ENCODE assay signal across 13 cellular contexts in the genomic region with DNA sequence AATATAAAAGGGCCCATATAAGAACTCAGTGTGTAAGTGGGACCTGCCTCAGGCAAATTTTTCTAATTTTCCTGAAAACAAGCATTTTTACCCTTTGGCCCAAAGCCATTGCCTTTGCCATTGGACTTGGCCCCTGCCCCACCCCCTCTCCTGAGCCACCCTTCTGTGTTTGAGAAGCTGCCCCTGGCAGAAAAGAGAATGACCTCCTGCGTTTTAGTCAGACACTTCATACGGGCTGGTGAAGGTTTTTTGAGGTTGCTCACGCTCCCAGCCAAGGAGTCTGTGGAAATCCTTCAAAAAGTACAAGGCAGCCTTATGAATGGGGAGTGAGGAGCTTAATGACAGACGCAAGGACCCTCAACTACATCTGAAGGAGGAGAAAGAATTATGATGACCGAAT.
DNase-seq lines count a peak whose midpoint lies in the region; ATAC-seq, FAIRE-seq and TF ChIP-seq lines count a peak whose summit lies in the region.
"Had no signal": no experiment of that assay in that cellular context is flagged by ENCODE, and none has a peak within 500 bp of the region (broad histone marks: within the 10 kb centered on the region; RNA-seq: fewer than 3 reads in every experiment).

No MANE protein-coding gene starts in this region.

- peak overlapping the region; percentile 35 for H3K4me2 ChIP-seq in A549
- peak overlapping the region; percentile 32; the same call in 1 of the 2 replicates for H3K4me2 ChIP-seq in GM23338
- no peak overlapping the region for H3K4me2 ChIP-seq in trophoblast cell (ENCODE audit: low read length)

- 0 out of 2 replicates have a peak, but pooled peaks cover 2% of the 10 kb centered on the region for H3K9me2 ChIP-seq in GM23338 (ENCODE audit: insufficient read depth)

- H3K27me3 ChIP-seq in GM23338 (ENCODE audit: insufficient read depth) (no peaks in the 10 kb centered on the region), trophoblast cell (ENCODE audit: insufficient read depth, low read length) (no peaks in the 10 kb centered on the region)

- H2BK12ac ChIP-seq in trophoblast cell (ENCODE audit: low read length) = no peak overlapping the region

- 49% methylated on average over 5 of the region's 5 CpGs for WGBS in A549 (ENCODE audit: missing lambda C conversion rate)
- WGBS in trophoblast cell (ENCODE audit: extremely low coverage, insufficient coverage, insufficient read length) = no CpG with 5 or more reads among the region's 5 CpGs

- H3K79me1 ChIP-seq in trophoblast cell (ENCODE audit: low read length) = peaks cover 3% of the 10 kb centered on the region

- no peaks in the 10 kb centered on the region for H3K9me3 Mint-ChIP-seq in GM23338

- H3K4ac ChIP-seq in trophoblast cell (ENCODE audit: low read depth, low read length) = no peak overlapping the region

- no peak for TF ChIP-seq CTCF in A549 (IDR thresholded peaks at IDR 0.05)
- TF ChIP-seq CTCF in GM23338 (conservative IDR thresholded peaks at IDR 0.05; ENCODE audit: low read depth in 2 of 2) = no peak
- no peak for TF ChIP-seq CTCF in fibroblast of mammary gland (conservative IDR thresholded peaks at IDR 0.05; ENCODE audit: control insufficient read depth, insufficient read depth, low read depth, low read length)

- no peaks in the 10 kb centered on the region for H4K20me1 ChIP-seq in GM23338 (replicated peaks; ENCODE audit: insufficient read depth)

- peaks cover 86% of the 10 kb centered on the region for H3K4me1 ChIP-seq in A549
- H3K4me1 ChIP-seq in GM23338 (ENCODE audit: insufficient read depth) = peaks cover 14% of the 10 kb centered on the region
- H3K4me1 ChIP-seq in trophoblast cell (ENCODE audit: control insufficient read depth in 1 of 2, insufficient read depth in 2 of 2, low read length in 2 of 2) = peaks cover 7 to 14% of the 10 kb centered on the region in 2 experiments

- POLR2A ChIA-PET in A549 (lab: Yijun Ruan, JAX) = no interaction called here

- H3K4me3 ChIP-seq in A549 (no peak overlapping the region), GM23338 (no peak overlapping the region), fibroblast of mammary gland (ENCODE audit: control insufficient read depth, low read depth, low read length) (no peak overlapping the region), trophoblast cell (ENCODE audit: low read depth, low read length) (no peak overlapping the region)

- H3K27ac Mint-ChIP-seq in GM23338 = no peak overlapping the region
- no peak overlapping the region for H3K27ac Mint-ChIP-seq in T-helper 17 cell

- CTCF ChIA-PET in A549 (lab: Yijun Ruan, JAX) = interaction anchor here (0.6 to 8.1 kb wide), 11 partner anchors 11 to 607 kb away, joined by 3 to 96 read pairs (median 4); a partner anchor contains a TSS

- no peak for TF ChIP-seq POLR2A in A549 (IDR thresholded peaks at IDR 0.05; ENCODE audit: low read length)

- H2AK5ac ChIP-seq in trophoblast cell (ENCODE audit: low read length) = no peak overlapping the region

- H4K91ac ChIP-seq in trophoblast cell (ENCODE audit: low read depth, low read length) = no peak overlapping the region

- no peak overlapping the region for H3K9ac ChIP-seq in trophoblast cell (ENCODE audit: low read length)

- H3K14ac ChIP-seq in trophoblast cell (ENCODE audit: low read length) = no peak overlapping the region

- no peaks in the 10 kb centered on the region for H3F3A ChIP-seq in GM23338 (replicated peaks; ENCODE audit: low read depth)

- H3K27me3 Mint-ChIP-seq in GM23338 (ENCODE audit: insufficient read depth, low read depth, poor library complexity) (peaks cover 10% of the 10 kb centered on the region), T-helper 17 cell (peaks cover 44% of the 10 kb centered on the region)

- peak overlapping the region; percentile 46 to 84; a peak in 4 of 6 replicates for H3K27ac ChIP-seq in A549
- H3K27ac ChIP-seq in GM23338 (ENCODE audit: low read depth) = no peak overlapping the region
- H3K27ac ChIP-seq in trophoblast cell (ENCODE audit: low read depth, low read length) = no peak overlapping the region

- H2AFZ ChIP-seq in GM23338 (no peak overlapping the region), trophoblast cell (ENCODE audit: insufficient read depth, low read length, poor library complexity) (no peak overlapping the region)

- ATAC-seq in A549 (0 out of 6 replicates have a peak, but pooled peaks of 1 of the 2 experiments have one; percentile 9), GM23338 (no peak), GM19397 (IDR thresholded peaks at IDR 0.05; ENCODE audit: unreplicated experiment) (no peak), HG03432 (IDR thresholded peaks at IDR 0.05; ENCODE audit: unreplicated experiment) (no peak), T-helper 17 cell (no peak)

- H3K4me1 Mint-ChIP-seq in GM23338 (peaks cover 47% of the 10 kb centered on the region), T-helper 17 cell (no peaks in the 10 kb centered on the region)

- no peak overlapping the region for H2BK120ac ChIP-seq in trophoblast cell (ENCODE audit: insufficient read depth, low read length, poor library complexity)

- H2BK5ac ChIP-seq in trophoblast cell (ENCODE audit: low read depth, low read length, poor library complexity) = no peak overlapping the region

- no peak overlapping the region for H4K12ac ChIP-seq in trophoblast cell (ENCODE audit: low read depth, low read length)

- DNase-seq in A549 (ENCODE audit: low read depth in 1 of 2, low spot score in 1 of 2) = peak in 1 of 2 experiments; percentile 24
- no peak for DNase-seq in GM23338 (ENCODE audit: low spot score)
- peak; percentile 16 for DNase-seq in fibroblast of mammary gland (ENCODE audit: low read depth)
- DNase-seq in trophoblast cell = peak; percentile 95 to 99
- DNase-seq in effector CD8-positive, alpha-beta T cell (lab: John Stamatoyannopoulos, UW) = no peak
- DNase-seq in T-helper 17 cell = no peak
- DNase-seq: 8988T, Calu3, GDM1, KG1, NCI-H1048 had no signal

- H3K36me3 Mint-ChIP-seq in GM23338 (ENCODE audit: low read depth) (no peaks in the 10 kb centered on the region), T-helper 17 cell (ENCODE audit: low read depth) (peaks cover 2% of the 10 kb centered on the region)

- no peak for TF ChIP-seq EP300 in A549 (IDR thresholded peaks at IDR 0.05)

- H3K4me3 Mint-ChIP-seq in GM23338 = no peak overlapping the region
- no peak overlapping the region for H3K4me3 Mint-ChIP-seq in T-helper 17 cell

- H3K23ac ChIP-seq in trophoblast cell (ENCODE audit: low read length) = no peak overlapping the region

- no peak overlapping the region for H4K8ac ChIP-seq in trophoblast cell (ENCODE audit: low read depth, low read length)

- FAIRE-seq in A549 (lab: Jason Lieb, UNC) = no peak

- H3K36me3 ChIP-seq in GM23338 (ENCODE audit: insufficient read depth) (no peaks in the 10 kb centered on the region), trophoblast cell (ENCODE audit: control insufficient read depth in 1 of 2, insufficient read depth in 2 of 2, low read length in 2 of 2) (peaks cover 2 to 3% of the 10 kb centered on the region in 2 experiments)

- H3K9me3 ChIP-seq in A549 (no peaks in the 10 kb centered on the region), trophoblast cell (ENCODE audit: insufficient read depth, low read depth, low read length) (no peaks in the 10 kb centered on the region), T-helper 17 cell (ENCODE audit: control insufficient read depth, low read length, poor library complexity, severe bottlenecking) (no peaks in the 10 kb centered on the region)

- no peak overlapping the region for H3K18ac ChIP-seq in trophoblast cell (ENCODE audit: low read length)

- no peak for TF ChIP-seq RAD21 in A549 (conservative IDR thresholded peaks at IDR 0.05 in 1 of 2, IDR thresholded peaks at IDR 0.05 in 1 of 2)

- H3K79me2 ChIP-seq in GM23338 (replicated peaks; ENCODE audit: insufficient read depth) (no peaks in the 10 kb centered on the region), trophoblast cell (ENCODE audit: control insufficient read depth, insufficient read depth, low read length, poor library complexity) (no peaks in the 10 kb centered on the region)

TF ChIP-seq in A549, 52 proteins besides CTCF, POLR2A, EP300 and RAD21 (continues in another document):
- TF ChIP-seq CHD2 (IDR thresholded peaks at IDR 0.05; ENCODE audit: low read length, partially characterized antibody) = no peak
- TF ChIP-seq FOSL2 (IDR thresholded peaks at IDR 0.05) = no peak
- TF ChIP-seq FOSL2 (CRISPR knock-in tag; IDR thresholded peaks at IDR 0.05) = no peak
- TF ChIP-seq, protein P1, sequence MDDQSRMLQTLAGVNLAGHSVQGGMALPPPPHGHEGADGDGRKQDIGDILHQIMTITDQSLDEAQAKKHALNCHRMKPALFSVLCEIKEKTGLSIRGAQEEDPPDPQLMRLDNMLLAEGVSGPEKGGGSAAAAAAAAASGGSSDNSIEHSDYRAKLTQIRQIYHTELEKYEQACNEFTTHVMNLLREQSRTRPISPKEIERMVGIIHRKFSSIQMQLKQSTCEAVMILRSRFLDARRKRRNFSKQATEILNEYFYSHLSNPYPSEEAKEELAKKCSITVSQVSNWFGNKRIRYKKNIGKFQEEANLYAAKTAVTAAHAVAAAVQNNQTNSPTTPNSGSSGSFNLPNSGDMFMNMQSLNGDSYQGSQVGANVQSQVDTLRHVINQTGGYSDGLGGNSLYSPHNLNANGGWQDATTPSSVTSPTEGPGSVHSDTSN (IDR thresholded peaks at IDR 0.05) = no peak
- TF ChIP-seq BHLHE40 (IDR thresholded peaks at IDR 0.05; ENCODE audit: low read depth, low read length) = no peak
- TF ChIP-seq RARB (CRISPR knock-in tag; IDR thresholded peaks at IDR 0.05) = no peak
- TF ChIP-seq TFCP2L1 (CRISPR knock-in tag; IDR thresholded peaks at IDR 0.05) = no peak
- no peak for TF ChIP-seq CHD4 (IDR thresholded peaks at IDR 0.05; ENCODE audit: borderline replicate concordance)

TF ChIP-seq in GM23338, 12 proteins besides CTCF, POLR2A, EP300 and RAD21 (continues in another document):
- TF ChIP-seq ZNF331 (CRISPR knock-in tag; IDR thresholded peaks at IDR 0.05; ENCODE audit: low read depth) = no peak

Comparison
In these comparisons a context has a peak if more than half of its experiments do, and no peak if none do; other contexts are left out.
1. DNase-seq: peak in fibroblast of mammary gland (single experiment) and trophoblast cell (2 of 2); none in GM23338 (single experiment), effector CD8-positive, alpha-beta T cell (single experiment) and T-helper 17 cell (0 of 3).
2. H3K27ac ChIP-seq: peak in A549 (2 of 2); none in GM23338 (single experiment) and trophoblast cell (single experiment).